In the genomic region with DNA sequence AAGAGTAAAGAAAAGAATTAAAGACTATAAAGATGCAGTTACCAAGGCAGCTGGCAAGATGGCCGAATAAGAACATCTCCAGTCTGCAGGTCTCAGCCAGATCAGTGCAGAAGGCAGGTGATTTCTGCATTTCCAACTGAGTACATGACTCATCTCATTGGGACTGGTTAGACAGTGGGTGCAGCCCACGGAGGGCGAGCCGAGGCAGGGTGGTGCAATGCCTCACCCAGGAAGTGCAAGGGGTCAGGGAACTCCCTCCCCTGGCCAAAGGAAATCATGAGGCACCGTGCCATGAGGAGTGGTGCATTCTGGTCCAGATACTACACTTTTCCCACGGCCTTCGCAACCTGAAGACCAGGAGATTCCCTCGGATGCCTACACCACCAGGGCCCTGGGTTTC, we compare ENCODE assay signal across 19 cellular contexts. TPM values are rescaled to one million over a fixed set of nuclear protein-coding genes. Genes with fewer than 3 reads are reported as not detected.
DNase-seq lines count a peak whose midpoint lies in the region; ATAC-seq lines count a peak whose summit lies in the region.
"Had no signal": no experiment of that assay in that cellular context is flagged by ENCODE, and none has a peak within 500 bp of the region (broad histone marks: within the 10 kb centered on the region; RNA-seq: fewer than 3 reads in every experiment).

No MANE protein-coding gene starts in this region.

- peak; percentile 6 for DNase-seq in T-helper 2 cell treated with Interferon-gamma antibody and Interleukin-4, amounts not matched to agents 5 μg/mL and 100 μg/mL, for 36 hours (ENCODE audit: low spot score)
- DNase-seq in T-helper 2 cell (no peak), HT1080 (ENCODE audit: low read depth) (peak; percentile 14), amniotic epithelial cell (ENCODE audit: low read depth) (peak; percentile 37), kidney tubule cell (ENCODE audit: low spot score) (peak; percentile 34), T-helper 1 cell (no peak), DMS153 (lab: John Stamatoyannopoulos, UW) (no peak)
- DNase-seq: 8988T; H9; heart left ventricle; Kasumi-1; mesenchymal stem cell; psoas muscle; SHP77 treated with DMSO at 0.1 percent for 48 hours; stimulated activated CD4-positive, alpha-beta T cell treated with anti-CD3 and anti-CD28 coated beads, Interleukin-15, amount 100 ng/mL, for 24 hours; stomach had no signal

- ATAC-seq in HG03378 (IDR thresholded peaks at IDR 0.05; ENCODE audit: unreplicated experiment), result no peak
- ATAC-seq: heart left ventricle, psoas muscle had no signal

- H3K9me3 Mint-ChIP-seq in T-helper 2 cell treated with Interferon-gamma antibody and Interleukin-4, amounts not matched to agents 5 μg/mL and 100 μg/mL, for 36 hours, result peaks cover 6% of the 10 kb centered on the region
- H3K9me3 Mint-ChIP-seq: activated naive CD4-positive, alpha-beta T cell treated with anti-CD3 and anti-CD28 coated beads, Interleukin-2, amount 50 U/mL, for 72 hours had no signal

- H3K4me3 Mint-ChIP-seq in T-helper 2 cell treated with Interferon-gamma antibody and Interleukin-4, amounts not matched to agents 5 μg/mL and 100 μg/mL, for 36 hours, result no peak overlapping the region
- H3K4me3 Mint-ChIP-seq: H9, neural crest cell had no signal

- peaks cover 34% of the 10 kb centered on the region for H3K36me3 Mint-ChIP-seq in T-helper 2 cell treated with Interferon-gamma antibody and Interleukin-4, amounts not matched to agents 5 μg/mL and 100 μg/mL, for 36 hours (ENCODE audit: low read depth)

- no peaks in the 10 kb centered on the region for H3K27me3 Mint-ChIP-seq in T-helper 2 cell treated with Interferon-gamma antibody and Interleukin-4, amounts not matched to agents 5 μg/mL and 100 μg/mL, for 36 hours (ENCODE audit: low read depth)

- no peak overlapping the region for H3K27ac Mint-ChIP-seq in T-helper 2 cell treated with Interferon-gamma antibody and Interleukin-4, amounts not matched to agents 5 μg/mL and 100 μg/mL, for 36 hours
- H3K27ac Mint-ChIP-seq: H9 had no signal

- H3K4me1 Mint-ChIP-seq in T-helper 2 cell treated with Interferon-gamma antibody and Interleukin-4, amounts not matched to agents 5 μg/mL and 100 μg/mL, for 36 hours (ENCODE audit: low read depth), result no peaks in the 10 kb centered on the region
- H3K4me1 Mint-ChIP-seq: neural crest cell had no signal

RNA-seq across cellular contexts. Expression of a gene that starts 20.5 kb away (rescaled TPM):
- total RNA-seq in HT1080 (2014; rRNA removed; shearing (Covaris generic)), result 4.9 and 5.1 TPM in 2 replicates
- polyA plus RNA-seq in HT1080 (2015; cell fraction: cytosol; rRNA removed), result 12.2 and 14.8 TPM in 2 replicates
- polyA plus RNA-seq in HT1080 (2015; cell fraction: nucleus; rRNA removed), result 18.0 and 19.7 TPM in 2 replicates

Comparison
In these comparisons a context has a peak if more than half of its experiments do, and no peak if none do; other contexts are left out.
1. DNase-seq: peak in T-helper 2 cell treated with Interferon-gamma antibody and Interleukin-4, amounts not matched to agents 5 μg/mL and 100 μg/mL, for 36 hours (single experiment), HT1080 (single experiment), amniotic epithelial cell (single experiment) and kidney tubule cell (single experiment); none in T-helper 2 cell (0 of 5), T-helper 1 cell (0 of 5) and DMS153 (single experiment).